18 cellular contexts compared by ENCODE assay signal in genomic region chr13:105817498-105817897, GRCh38.
DNase-seq lines count a peak whose midpoint lies in the region; FAIRE-seq and TF ChIP-seq lines count a peak whose summit lies in the region.
"Had no signal": no experiment of that assay in that cellular context is flagged by ENCODE, and none has a peak within 500 bp of the region (broad histone marks: within the 10 kb centered on the region; RNA-seq: fewer than 3 reads in every experiment).

No MANE protein-coding gene starts in this region.

- TF ChIP-seq CTCF in bronchial epithelial cell (IDR thresholded peaks at IDR 0.05; ENCODE audit: insufficient read depth, low read length, severe bottlenecking), result no peak

- H3K4me2 ChIP-seq in mesendoderm (ENCODE audit: low read length), result no peak overlapping the region
- H3K4me2 ChIP-seq: KMS-11, SK-N-SH had no signal

- no peak overlapping the region for H2BK120ac ChIP-seq in mesendoderm (ENCODE audit: low read depth, low read length)

- no peak overlapping the region for H3K27ac ChIP-seq in mesendoderm (ENCODE audit: low read depth, low read length)
- H3K27ac ChIP-seq: KMS-11 had no signal

- DNase-seq in DMS 273 (lab: John Stamatoyannopoulos, UW; ENCODE audit: unreplicated experiment) (peak; percentile 1), DMS 273 treated with DMSO at 0.1 percent for 48 hours (lab: John Stamatoyannopoulos, UW) (no peak), bronchial epithelial cell (ENCODE audit: low read depth) (peak; percentile 66), mesendoderm (no peak), NCI-H2227 (lab: John Stamatoyannopoulos, UW; ENCODE audit: unreplicated experiment) (no peak), NCI-H2107 treated with DMSO at 0.1 percent for 48 hours (lab: John Stamatoyannopoulos, UW; ENCODE audit: unreplicated experiment) (no peak), nucleus accumbens (lab: John Stamatoyannopoulos, UW) (no peak), urothelium cell line (ENCODE audit: low spot score) (no peak)
- DNase-seq: C1 segment of cervical spinal cord, HCEC 1CT, MG63, NCI-H187 treated with DMSO at 0.1 percent for 48 hours, NCI-H510A treated with DMSO at 0.1 percent for 48 hours, Right ventricle myocardium superior, SK-N-SH had no signal

- no peak overlapping the region for H2BK5ac ChIP-seq in mesendoderm (ENCODE audit: low read length)

- no peak overlapping the region for H4K5ac ChIP-seq in mesendoderm (ENCODE audit: low read length)

- H3K4ac ChIP-seq in mesendoderm (ENCODE audit: low read depth, low read length), result no peak overlapping the region

- no peak overlapping the region for H4K8ac ChIP-seq in mesendoderm (ENCODE audit: low read depth, low read length)

- H3K4me1 ChIP-seq in mesendoderm (ENCODE audit: control insufficient read depth, low read depth, low read length), result peaks cover 11% of the 10 kb centered on the region

- H3K4me3 ChIP-seq in bronchial epithelial cell (ENCODE audit: low read depth, low read length) (no peak overlapping the region), mesendoderm (ENCODE audit: low read length) (no peak overlapping the region)
- H3K4me3 ChIP-seq: GM12878, MG63 had no signal

- H3K79me1 ChIP-seq in mesendoderm (ENCODE audit: low read length), result no peaks in the 10 kb centered on the region

- no peak overlapping the region for H3K9ac ChIP-seq in mesendoderm (ENCODE audit: low read length)
- H3K9ac ChIP-seq: KMS-11, SK-N-SH had no signal

- FAIRE-seq in bronchial epithelial cell (lab: Jason Lieb, UNC), result no peak
- FAIRE-seq in urothelium cell line (lab: Jason Lieb, UNC), result no peak
- FAIRE-seq: GM12878, HTR-8/SVneo had no signal

- H2BK15ac ChIP-seq in mesendoderm (replicated peaks; ENCODE audit: low read depth), result no peak overlapping the region

- H3K36me3 ChIP-seq in bronchial epithelial cell (ENCODE audit: control insufficient read depth, insufficient read depth, low read length) (no peaks in the 10 kb centered on the region), mesendoderm (ENCODE audit: control insufficient read depth, insufficient read depth, low read length) (no peaks in the 10 kb centered on the region)
- H3K36me3 ChIP-seq: MG63 had no signal

- no peaks in the 10 kb centered on the region for H3K79me2 ChIP-seq in mesendoderm (ENCODE audit: control insufficient read depth, insufficient read depth, low read length)

- H3K23ac ChIP-seq in mesendoderm (ENCODE audit: low read length), result no peak overlapping the region

- H3K27me3 ChIP-seq in bronchial epithelial cell (ENCODE audit: control insufficient read depth, insufficient read depth, low read length) (no peaks in the 10 kb centered on the region), mesendoderm (ENCODE audit: insufficient read depth, low read length, poor library complexity) (no peaks in the 10 kb centered on the region)
- H3K27me3 ChIP-seq: MG63 had no signal

- H3K18ac ChIP-seq in mesendoderm (ENCODE audit: low read length), result peak overlapping the region; percentile 7

- no CpG with 5 or more reads among the region's 4 CpGs for WGBS in mesendoderm (ENCODE audit: extremely low coverage, insufficient coverage, low lambda C conversion rate)

- H2AK5ac ChIP-seq in mesendoderm (ENCODE audit: low read length), result no peak overlapping the region

- H3K56ac ChIP-seq in mesendoderm (ENCODE audit: low read length), result no peak overlapping the region

Comparison
In these comparisons a context has a peak if more than half of its experiments do, and no peak if none do; other contexts are left out.
1. DNase-seq: peak in DMS 273 (single experiment) and bronchial epithelial cell (single experiment); none in DMS 273 treated with DMSO at 0.1 percent for 48 hours (single experiment), mesendoderm (single experiment), NCI-H2227 (single experiment), NCI-H2107 treated with DMSO at 0.1 percent for 48 hours (single experiment), nucleus accumbens (0 of 56) and urothelium cell line (single experiment).